In genomic region chr7:102810916-102811315, GRCh38 we compare ENCODE assay signal across 1 cellular context.
TF ChIP-seq lines count a peak whose summit lies in the region.

No MANE protein-coding gene starts in this region.

TF ChIP-seq in IMR-90, 13 proteins besides CTCF, POLR2A, EP300 and RAD21 (continued from another document):
- no peak for TF ChIP-seq SMC3 (IDR thresholded peaks at IDR 0.05; ENCODE audit: low read depth, low read length)
- TF ChIP-seq CHD1 (IDR thresholded peaks at IDR 0.05; ENCODE audit: low read depth, low read length): no peak
- no peak for TF ChIP-seq MAFK (IDR thresholded peaks at IDR 0.05; ENCODE audit: low read depth, low read length)
- TF ChIP-seq ELK1 (IDR thresholded peaks at IDR 0.05; ENCODE audit: borderline replicate concordance, low read depth, low read length): no peak
- no peak for TF ChIP-seq CEBPB (IDR thresholded peaks at IDR 0.05; ENCODE audit: low read depth, low read length)
- TF ChIP-seq RFX5 (IDR thresholded peaks at IDR 0.05; ENCODE audit: low read depth, low read length): no peak
- no peak for TF ChIP-seq USF2 (IDR thresholded peaks at IDR 0.05; ENCODE audit: low read depth, low read length)
- no peak for TF ChIP-seq MXI1 (IDR thresholded peaks at IDR 0.05; ENCODE audit: borderline replicate concordance, low read depth, low read length)
- no peak for TF ChIP-seq MAZ (IDR thresholded peaks at IDR 0.05; ENCODE audit: borderline replicate concordance, low read depth, low read length)
- TF ChIP-seq FOS (IDR thresholded peaks at IDR 0.05; ENCODE audit: low read depth, low read length): no peak
- no peak for TF ChIP-seq RCOR1 (IDR thresholded peaks at IDR 0.05; ENCODE audit: insufficient replicate concordance, low read length)
